In the genomic region with DNA sequence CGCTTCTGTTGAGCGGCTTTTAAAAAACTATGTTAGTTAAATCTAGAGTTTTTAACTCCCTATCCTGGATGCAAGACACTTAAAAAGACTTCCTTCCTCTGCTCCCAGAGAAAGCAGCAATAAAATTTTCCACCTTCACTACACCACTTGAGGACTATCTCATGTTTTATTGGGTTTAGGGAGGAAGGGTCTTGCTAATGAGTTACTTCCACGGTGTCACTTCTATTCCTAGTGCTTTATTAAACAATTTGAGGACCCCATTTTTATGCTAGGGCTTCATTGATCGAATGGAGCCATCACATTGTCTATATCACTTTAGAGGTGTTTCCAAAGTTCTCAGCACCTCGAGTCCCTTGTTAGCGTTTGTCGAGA, we compare ENCODE assay signal across 8 cellular contexts. TPM values are rescaled to one million over a fixed set of nuclear protein-coding genes. Genes with fewer than 3 reads are reported as not detected.
DNase-seq lines count a peak whose midpoint lies in the region; ATAC-seq, FAIRE-seq and TF ChIP-seq lines count a peak whose summit lies in the region.

No MANE protein-coding gene starts in this region.

- H3K4me3 ChIP-seq in kidney epithelial cell (ENCODE audit: low read depth, low read length): peak overlapping the region; percentile 71

- H3K9me3 Mint-ChIP-seq in T-helper 1 cell treated with Interleukin-12 subunit alpha and Interleukin-12 subunit beta and Interleukin-4 antibody, amounts not matched to agents 30 μg/mL and 1 μg/mL, for 36 hours: no peaks in the 10 kb centered on the region
- H3K9me3 Mint-ChIP-seq in activated naive CD8-positive, alpha-beta T cell treated with anti-CD3 and anti-CD28 coated beads, Interleukin-2, amount 10 ng/mL, durations not matched to agents 7 days and 5 days: no peaks in the 10 kb centered on the region

- no peak for FAIRE-seq in H54 (lab: Jason Lieb, UNC)

- H3K36me3 Mint-ChIP-seq in T-helper 1 cell treated with Interleukin-12 subunit alpha and Interleukin-12 subunit beta and Interleukin-4 antibody, amounts not matched to agents 30 μg/mL and 1 μg/mL, for 36 hours (ENCODE audit: low read depth): peaks cover 5% of the 10 kb centered on the region
- H3K36me3 Mint-ChIP-seq in activated naive CD8-positive, alpha-beta T cell treated with anti-CD3 and anti-CD28 coated beads, Interleukin-2, amount 10 ng/mL, durations not matched to agents 7 days and 5 days: no peaks in the 10 kb centered on the region

- POLR2A ChIA-PET in activated naive CD8-positive, alpha-beta T cell treated with anti-CD3 and anti-CD28 coated beads, Interleukin-2, amount 10 ng/mL, durations not matched to agents 7 days and 5 days (lab: Charles Lee): interaction anchor here (0.6 to 6.5 kb wide), 5 partner anchors 16 to 273 kb away, joined by 3 to 209 read pairs (median 4); partner anchors contain the start of gene TBC1D19

- peaks cover 32% of the 10 kb centered on the region for H3K4me1 Mint-ChIP-seq in T-helper 1 cell treated with Interleukin-12 subunit alpha and Interleukin-12 subunit beta and Interleukin-4 antibody, amounts not matched to agents 30 μg/mL and 1 μg/mL, for 36 hours (ENCODE audit: low read depth)
- H3K4me1 Mint-ChIP-seq in activated naive CD8-positive, alpha-beta T cell treated with anti-CD3 and anti-CD28 coated beads, Interleukin-2, amount 10 ng/mL, durations not matched to agents 7 days and 5 days: peaks cover 26% of the 10 kb centered on the region

- TF ChIP-seq POLR2A in H54 (IDR thresholded peaks at IDR 0.05; ENCODE audit: low read depth, low read length): no peak

- H3K27ac Mint-ChIP-seq in T-helper 1 cell treated with Interleukin-12 subunit alpha and Interleukin-12 subunit beta and Interleukin-4 antibody, amounts not matched to agents 30 μg/mL and 1 μg/mL, for 36 hours: peak overlapping the region; percentile 92
- H3K27ac Mint-ChIP-seq in activated naive CD8-positive, alpha-beta T cell treated with anti-CD3 and anti-CD28 coated beads, Interleukin-2, amount 10 ng/mL, durations not matched to agents 7 days and 5 days: peak overlapping the region; percentile 81

- DNase-seq in T-helper 1 cell: no peak
- DNase-seq in activated naive CD8-positive, alpha-beta T cell treated with anti-CD3 and anti-CD28 coated beads, Interleukin-2, amount 10 ng/mL, durations not matched to agents 7 days and 5 days: no peak
- no peak for DNase-seq in kidney epithelial cell (ENCODE audit: low read depth)
- no peak for DNase-seq in substantia nigra (lab: John Stamatoyannopoulos, UW)
- DNase-seq in H54 (ENCODE audit: insufficient read length, low spot score): no peak
- no peak for DNase-seq in T1000 (lab: John Stamatoyannopoulos, UW)
- no peak for DNase-seq in stimulated activated CD4-positive, alpha-beta T cell treated with anti-CD3 and anti-CD28 coated beads, Interleukin-4, amount 100 ng/mL, for 1 hour

- peak overlapping the region; percentile 88 for H3K27ac ChIP-seq in substantia nigra (ENCODE audit: low read depth, low read length, poor library complexity, severe bottlenecking)

- H3K27me3 ChIP-seq in kidney epithelial cell (ENCODE audit: control insufficient read depth, insufficient read depth, low read length): no peaks in the 10 kb centered on the region

- no peak for ATAC-seq in activated naive CD8-positive, alpha-beta T cell treated with anti-CD3 and anti-CD28 coated beads, Interleukin-2, amount 10 ng/mL, durations not matched to agents 7 days and 5 days (ENCODE audit: low read depth)

- peak overlapping the region; percentile 85 for H3K4me3 Mint-ChIP-seq in T-helper 1 cell treated with Interleukin-12 subunit alpha and Interleukin-12 subunit beta and Interleukin-4 antibody, amounts not matched to agents 30 μg/mL and 1 μg/mL, for 36 hours
- H3K4me3 Mint-ChIP-seq in activated naive CD8-positive, alpha-beta T cell treated with anti-CD3 and anti-CD28 coated beads, Interleukin-2, amount 10 ng/mL, durations not matched to agents 7 days and 5 days: peak overlapping the region; percentile 98

- TF ChIP-seq CTCF in kidney epithelial cell (IDR thresholded peaks at IDR 0.05; ENCODE audit: insufficient read depth, low read length, poor library complexity, severe bottlenecking): no peak

- no peaks in the 10 kb centered on the region for H3K36me3 ChIP-seq in kidney epithelial cell (ENCODE audit: control insufficient read depth, insufficient read depth, low read length)

- H3K27me3 Mint-ChIP-seq in T-helper 1 cell treated with Interleukin-12 subunit alpha and Interleukin-12 subunit beta and Interleukin-4 antibody, amounts not matched to agents 30 μg/mL and 1 μg/mL, for 36 hours (ENCODE audit: low read depth): peaks cover 4% of the 10 kb centered on the region
- H3K27me3 Mint-ChIP-seq in activated naive CD8-positive, alpha-beta T cell treated with anti-CD3 and anti-CD28 coated beads, Interleukin-2, amount 10 ng/mL, durations not matched to agents 7 days and 5 days: no peaks in the 10 kb centered on the region

RNA-seq across cellular contexts. Expression of gene STIM2, which starts 3.7 kb away (rescaled TPM):
- total RNA-seq in activated naive CD8-positive, alpha-beta T cell treated with anti-CD3 and anti-CD28 coated beads, Interleukin-2, amount 10 ng/mL, durations not matched to agents 7 days and 5 days: 10 to 100 TPM; 70.2 to 75.2 TPM
- total RNA-seq in kidney epithelial cell: 12.0 and 15.3 TPM in 2 replicates
